Comparison of ENCODE assay signal across 6 cellular contexts in genomic region chr9:14189146-14189545, GRCh38.
"Had no signal": no experiment of that assay in that cellular context is flagged by ENCODE, and none has a peak within 500 bp of the region (broad histone marks: within the 10 kb centered on the region; RNA-seq: fewer than 3 reads in every experiment).

No MANE protein-coding gene starts in this region.

- H3K27ac Mint-ChIP-seq: GM23338, IgD-negative memory B cell had no signal

- H3K4me2 ChIP-seq: GM23338 had no signal

- H3K36me3 Mint-ChIP-seq: IgD-negative memory B cell had no signal

- H3K4me3 Mint-ChIP-seq: GM23338, H9, IgD-negative memory B cell had no signal

- H3K9me3 Mint-ChIP-seq: GM23338, H9, IgD-negative memory B cell had no signal

- H2AFZ ChIP-seq: GM23338 had no signal

- H3K27ac ChIP-seq: HL-60 had no signal

- ATAC-seq: GM23338, HepG2 had no signal

- H3K27me3 Mint-ChIP-seq: IgD-negative memory B cell had no signal

- H3K4me3 ChIP-seq: GM23338 had no signal

- H3K4me1 Mint-ChIP-seq: IgD-negative memory B cell had no signal

- DNase-seq: H9, HCEC 1CT had no signal
